ENCODE assay signal across 20 cellular contexts in genomic region chr2:200127852-200128251, GRCh38.
DNase-seq lines count a peak whose midpoint lies in the region; ATAC-seq and TF ChIP-seq lines count a peak whose summit lies in the region.
"Had no signal": no experiment of that assay in that cellular context is flagged by ENCODE, and none has a peak within 500 bp of the region (broad histone marks: within the 10 kb centered on the region; RNA-seq: fewer than 3 reads in every experiment).

No MANE protein-coding gene starts in this region.

- POLR2A ChIA-PET in AG04450 (lab: Yijun Ruan, JAX) = no interaction called here
- POLR2A ChIA-PET in IMR-90 (lab: Charles Lee; ENCODE audit: unreplicated experiment) = no interaction called here
- POLR2A ChIA-PET in WTC11 (lab: Charles Lee) = no interaction called here

- no peak overlapping the region for H2AFZ ChIP-seq in IMR-90 (replicated peaks; ENCODE audit: low read length, poor library complexity)
- H2AFZ ChIP-seq: parathyroid adenoma had no signal

- H3K4ac ChIP-seq in IMR-90 (ENCODE audit: low read depth, low read length) = no peak overlapping the region

- H3K4me3 Mint-ChIP-seq in nephron (no peak overlapping the region), WTC11 (no peak overlapping the region)
- H3K4me3 Mint-ChIP-seq in activated T-helper 17 cell treated with anti-CD3 and anti-CD28 coated beads, Interleukin-2, amount 50 U/mL, for 72 hours = no peak overlapping the region
- H3K4me3 Mint-ChIP-seq: CD4-positive, alpha-beta memory T cell; T-helper 17 cell had no signal

- no peaks in the 10 kb centered on the region for H3K36me3 ChIP-seq in IMR-90 (ENCODE audit: control insufficient read depth, insufficient read depth, low read length)
- H3K36me3 ChIP-seq: upper lobe of right lung had no signal

- H4K8ac ChIP-seq in IMR-90 (ENCODE audit: low read depth in 2 of 2, low read length in 2 of 2) = no peak overlapping the region

- H2BK120ac ChIP-seq in IMR-90 (ENCODE audit: low read depth, low read length) = no peak overlapping the region

- H3K56ac ChIP-seq in IMR-90 (ENCODE audit: extremely low read depth, insufficient read depth, low read length) = no peak overlapping the region

- no peaks in the 10 kb centered on the region for H4K20me1 ChIP-seq in IMR-90 (ENCODE audit: insufficient read depth, low read length)

- BruUV-seq in IMR-90 (replicated peaks; lab: Mats Ljungman, UMichigan) = no TSS peak

- H3K4me3 ChIP-seq in AG04450 (ENCODE audit: low read depth, low read length) (no peak overlapping the region), IMR-90 (ENCODE audit: insufficient read depth, low read depth, low read length) (no peak overlapping the region)
- H3K4me3 ChIP-seq: upper lobe of right lung had no signal

- H2BK5ac ChIP-seq in IMR-90 (ENCODE audit: low read depth, low read length, poor library complexity, severe bottlenecking) = no peak overlapping the region

- H4K91ac ChIP-seq in IMR-90 (ENCODE audit: insufficient read depth, low read depth, low read length) = no peak overlapping the region

- no peak overlapping the region for H2AK9ac ChIP-seq in IMR-90 (replicated peaks; ENCODE audit: low read depth, low read length, poor library complexity)

- in situ Hi-C loops in IMR-90 (cut with MboI; ENCODE audit: low sequenced_read_pairs) = no loop called here

- H3K4me1 Mint-ChIP-seq in nephron (peaks cover 33% of the 10 kb centered on the region), WTC11 (peaks cover 30% of the 10 kb centered on the region)
- H3K4me1 Mint-ChIP-seq in activated T-helper 17 cell treated with anti-CD3 and anti-CD28 coated beads, Interleukin-2, amount 50 U/mL, for 72 hours = no peaks in the 10 kb centered on the region
- H3K4me1 Mint-ChIP-seq: CD4-positive, alpha-beta memory T cell; T-helper 17 cell had no signal

- peaks cover 3% of the 10 kb centered on the region; the same call in 1 of the 2 replicates for H3K9me1 ChIP-seq in IMR-90 (ENCODE audit: insufficient read depth, low read length)

- no peaks in the 10 kb centered on the region for H3K27me3 ChIP-seq in AG04450 (ENCODE audit: control insufficient read depth, insufficient read depth, low read length)
- H3K27me3 ChIP-seq in IMR-90 (ENCODE audit: control insufficient read depth, insufficient read depth, low read length) = no peaks in the 10 kb centered on the region
- H3K27me3 ChIP-seq: foreskin keratinocyte, upper lobe of right lung had no signal

- TF ChIP-seq RAD21 in IMR-90 (IDR thresholded peaks at IDR 0.05; ENCODE audit: low read length) = no peak

- peaks cover 13% of the 10 kb centered on the region for H3K4me1 ChIP-seq in IMR-90 (ENCODE audit: control insufficient read depth, insufficient read depth, low read length)
- H3K4me1 ChIP-seq: parathyroid adenoma, upper lobe of right lung had no signal

- H3K27me3 Mint-ChIP-seq in nephron (ENCODE audit: low read depth) = no peaks in the 10 kb centered on the region
- peaks cover 8% of the 10 kb centered on the region for H3K27me3 Mint-ChIP-seq in activated T-helper 17 cell treated with anti-CD3 and anti-CD28 coated beads, Interleukin-2, amount 50 U/mL, for 72 hours
- H3K27me3 Mint-ChIP-seq in WTC11 (ENCODE audit: low read depth) = no peaks in the 10 kb centered on the region; the same call in 1 of the 2 replicates

- no peak overlapping the region for H3K27ac ChIP-seq in AG04450 (ENCODE audit: low read depth, low read length)
- peak overlapping the region; percentile 39; the same call in 1 of the 2 replicates for H3K27ac ChIP-seq in IMR-90 (ENCODE audit: insufficient read depth, low read length)
- H3K27ac ChIP-seq: foreskin keratinocyte, parathyroid adenoma, upper lobe of right lung had no signal

- no peaks in the 10 kb centered on the region for H3K79me1 ChIP-seq in IMR-90 (ENCODE audit: low read depth in 1 of 2, low read length in 2 of 2)

- peaks cover 15% of the 10 kb centered on the region for H3K9me3 Mint-ChIP-seq in nephron
- peaks cover 3% of the 10 kb centered on the region for H3K9me3 Mint-ChIP-seq in activated T-helper 17 cell treated with anti-CD3 and anti-CD28 coated beads, Interleukin-2, amount 50 U/mL, for 72 hours
- peaks cover 30% of the 10 kb centered on the region for H3K9me3 Mint-ChIP-seq in WTC11

- TF ChIP-seq CTCF in AG04450 (IDR thresholded peaks at IDR 0.05; ENCODE audit: low read depth, low read length) (peak; percentile 36), IMR-90 (conservative IDR thresholded peaks at IDR 0.05; ENCODE audit: low read depth, low read length) (peak; percentile 28; the same call in 1 of the 2 replicates), nephron (IDR thresholded peaks at IDR 0.05; ENCODE audit: unreplicated experiment in 3 of 3) (no peak), WTC11 (IDR thresholded peaks at IDR 0.05) (no peak)

- intact Hi-C loops in IMR-90 (cut with micrococcal nuclease) = loop anchor here (2.0 kb wide), 1 partner anchor 147 kb away; no protein-coding TSS in a partner anchor

- CTCF ChIA-PET in AG04450 (lab: Charles Lee) (interaction anchor here (1.0 to 1.4 kb wide), 3 partner anchors 10 to 148 kb away, joined by 3 read pairs; no protein-coding TSS in a partner anchor), IMR-90 (lab: Yijun Ruan, JAX) (interaction anchor here (0.6 kb wide), 1 partner anchor 13 kb away, joined by 3 read pairs; no protein-coding TSS in a partner anchor), WTC11 (lab: Charles Lee) (no interaction called here)

- H3K36me3 Mint-ChIP-seq in nephron (ENCODE audit: low read depth) = no peaks in the 10 kb centered on the region
- H3K36me3 Mint-ChIP-seq in activated T-helper 17 cell treated with anti-CD3 and anti-CD28 coated beads, Interleukin-2, amount 50 U/mL, for 72 hours (ENCODE audit: low read depth) = no peaks in the 10 kb centered on the region
- H3K36me3 Mint-ChIP-seq in WTC11 = peaks cover 23% of the 10 kb centered on the region
- H3K36me3 Mint-ChIP-seq: CD4-positive, alpha-beta memory T cell had no signal

- no peak overlapping the region for H3K9ac ChIP-seq in IMR-90 (ENCODE audit: low read depth, low read length)
- H3K9ac ChIP-seq: parathyroid adenoma had no signal

- no peak overlapping the region for H2BK20ac ChIP-seq in IMR-90 (ENCODE audit: low read depth, low read length)

- peak; percentile 33 for DNase-seq in AG04450 (ENCODE audit: low read depth, low spot score)
- peak; percentile 67 for DNase-seq in IMR-90
- DNase-seq in fibroblast of gingiva (ENCODE audit: low read depth) = peak; percentile 88
- DNase-seq in WTC11 (ENCODE audit: low spot score) = no peak
- DNase-seq: 8988T; CD4-positive, alpha-beta memory T cell; DMS79 treated with DMSO at 0.1 percent for 48 hours; foreskin keratinocyte; left cardiac atrium; NCI-H1694; SHP77; stimulated activated naive CD4-positive, alpha-beta T cell treated with Interleukin-2 at 50 U/mL for 16 hours; T-helper 17 cell; upper lobe of right lung had no signal

- H3K4me2 ChIP-seq in IMR-90 (ENCODE audit: low read depth, low read length) = no peak overlapping the region

- ATAC-seq in IMR-90 (ENCODE audit: low read depth) = peak; percentile 88
- no peak for ATAC-seq in activated T-helper 17 cell treated with anti-CD3 and anti-CD28 coated beads, Interleukin-2, amount 50 U/mL, for 72 hours (replicated peaks)
- no peak for ATAC-seq in HG02938 (IDR thresholded peaks at IDR 0.05; ENCODE audit: unreplicated experiment)
- no peak for ATAC-seq in HG03135 (IDR thresholded peaks at IDR 0.05; ENCODE audit: unreplicated experiment)
- no peak for ATAC-seq in WTC11
- ATAC-seq: activated CD4-positive, CD25-positive, alpha-beta regulatory T cell treated with anti-CD3 and anti-CD28 coated beads, Interleukin-2, amount 50 U/mL, for 24 hours; foreskin keratinocyte; left cardiac atrium; T-helper 17 cell; upper lobe of right lung had no signal

- dilution Hi-C loops in IMR-90 (cut with HindIII; ENCODE audit: low sequenced_read_pairs, unreplicated experiment) = no loop called here

- no peak for TF ChIP-seq POLR2A in IMR-90 (IDR thresholded peaks at IDR 0.05; ENCODE audit: low read depth, low read length)

- H2AK5ac ChIP-seq in IMR-90 (ENCODE audit: low read depth, low read length) = no peak overlapping the region

- no peak overlapping the region; the same call in none of the 2 replicates for H4K5ac ChIP-seq in IMR-90 (ENCODE audit: low read depth, low read length)

- H3K9me3 ChIP-seq in AG04450 (ENCODE audit: control insufficient read depth, insufficient read depth, low read length) = no peaks in the 10 kb centered on the region
- H3K9me3 ChIP-seq in IMR-90 (ENCODE audit: control insufficient read depth, insufficient read depth, low read length) = no peaks in the 10 kb centered on the region
- H3K9me3 ChIP-seq: upper lobe of right lung had no signal

- no peak overlapping the region for H2BK15ac ChIP-seq in IMR-90 (ENCODE audit: low read depth, low read length)

- H3K18ac ChIP-seq in IMR-90 (ENCODE audit: low read depth, low read length) = peak overlapping the region; percentile 89; the same call in 1 of the 2 replicates

- no peak overlapping the region for H3K23ac ChIP-seq in IMR-90 (ENCODE audit: low read depth, low read length)

- H3K27ac Mint-ChIP-seq in nephron (peak overlapping the region; percentile 88 to 91 (median 90)), WTC11 (no peak overlapping the region)
- H3K27ac Mint-ChIP-seq in activated T-helper 17 cell treated with anti-CD3 and anti-CD28 coated beads, Interleukin-2, amount 50 U/mL, for 72 hours = no peak overlapping the region
- H3K27ac Mint-ChIP-seq: T-helper 17 cell had no signal

- H3K14ac ChIP-seq in IMR-90 (replicated peaks; ENCODE audit: low read depth, low read length) = no peak overlapping the region

TF ChIP-seq in IMR-90, 13 proteins besides CTCF, POLR2A, EP300 and RAD21 (continues in another document):
- peak; percentile 60; the same call in 1 of the 2 replicates for TF ChIP-seq CEBPB (IDR thresholded peaks at IDR 0.05; ENCODE audit: low read depth, low read length)
- no peak for TF ChIP-seq NFE2L2 (IDR thresholded peaks at IDR 0.05; ENCODE audit: low read depth, low read length)
- no peak for TF ChIP-seq BHLHE40 (IDR thresholded peaks at IDR 0.05; ENCODE audit: low read depth, low read length)

Comparison
In these comparisons a context has a peak if more than half of its experiments do, and no peak if none do; other contexts are left out.
1. CTCF ChIP-seq: peak in AG04450 (single experiment) and IMR-90 (single experiment); none in nephron (0 of 3) and WTC11 (single experiment).
2. H3K27ac Mint-ChIP-seq: peak in nephron (3 of 3); none in activated T-helper 17 cell treated with anti-CD3 and anti-CD28 coated beads, Interleukin-2, amount 50 U/mL, for 72 hours (single experiment) and WTC11 (single experiment).